In the genomic region with DNA sequence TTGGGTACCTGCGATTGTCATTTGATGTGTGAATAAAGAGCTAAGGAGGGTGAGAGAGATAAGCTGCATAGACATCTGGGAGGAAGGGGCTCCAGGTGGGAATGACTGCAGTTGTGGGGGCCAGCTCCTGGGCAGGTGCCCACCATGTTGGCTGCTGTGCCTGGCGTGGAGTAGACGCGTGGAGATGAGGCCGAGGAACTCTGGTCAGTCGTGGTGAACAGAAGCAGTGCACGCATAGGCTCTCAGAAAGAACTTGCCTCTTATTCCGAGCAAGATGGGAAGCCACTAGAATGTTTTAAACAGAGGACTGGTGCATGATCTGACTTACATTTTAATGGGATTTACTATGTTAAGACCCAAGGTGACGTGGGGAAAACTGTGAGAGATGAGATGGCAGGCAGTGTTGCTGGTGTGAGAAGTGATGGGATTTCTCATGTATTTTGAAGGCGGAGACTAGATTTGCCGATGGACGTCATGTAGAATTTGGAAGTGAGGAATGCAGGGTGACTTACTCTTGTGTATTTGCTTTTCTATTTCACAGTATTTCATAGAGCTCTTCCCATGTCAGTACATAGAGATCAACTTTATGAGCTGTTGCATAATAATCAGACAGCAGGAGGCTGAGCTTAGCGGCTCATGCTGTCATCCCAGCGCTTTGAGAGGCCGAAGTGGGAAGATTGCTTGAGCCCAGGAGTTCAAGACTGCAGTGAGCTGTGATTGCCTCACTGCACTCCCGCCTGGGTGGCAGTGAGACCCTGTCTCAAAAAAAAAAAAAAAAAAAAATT, we compare ENCODE assay signal across 12 cellular contexts.
DNase-seq lines count a peak whose midpoint lies in the region; ATAC-seq and TF ChIP-seq lines count a peak whose summit lies in the region.
"Had no signal": no experiment of that assay in that cellular context is flagged by ENCODE, and none has a peak within 500 bp of the region (broad histone marks: within the 10 kb centered on the region; RNA-seq: fewer than 3 reads in every experiment).

No MANE protein-coding gene starts in this region.

- peak; percentile 3 for DNase-seq in DMS53 treated with DMSO at 0.1 percent for 48 hours (lab: John Stamatoyannopoulos, UW; ENCODE audit: unreplicated experiment)
- peak; percentile 31 for DNase-seq in LHCN-M2 (ENCODE audit: low read depth)
- peak; percentile 44 for DNase-seq in cerebellar cortex (ENCODE audit: low spot score)
- DNase-seq in osteoblast (ENCODE audit: insufficient read length, low spot score, missing footprints) = peak; percentile 94
- DNase-seq: activated CD4-positive, alpha-beta memory T cell treated with anti-CD3 and anti-CD28 coated beads for 36 hours; hypothalamus; MM.1S; Peyer's patch had no signal

- ATAC-seq in GM18861 (IDR thresholded peaks at IDR 0.05; ENCODE audit: unreplicated experiment) (no peak), GM18867 (IDR thresholded peaks at IDR 0.05; ENCODE audit: unreplicated experiment) (no peak), HG02623 (IDR thresholded peaks at IDR 0.05; ENCODE audit: unreplicated experiment) (no peak)
- no peak for ATAC-seq in activated CD4-positive, CD25-positive, alpha-beta regulatory T cell treated with anti-CD3 and anti-CD28 coated beads, Interleukin-2, amount 50 U/mL, for 24 hours

- peak overlapping the region; percentile 5 for H3K4me2 ChIP-seq in osteoblast (ENCODE audit: insufficient read depth, low read length)

- H3K4me3 ChIP-seq in osteoblast (ENCODE audit: insufficient read depth, low read length) = no peak overlapping the region
- H3K4me3 ChIP-seq: Peyer's patch had no signal

- no peak overlapping the region for H2AFZ ChIP-seq in osteoblast (ENCODE audit: low read length)

- peak overlapping the region; percentile 94 for H3K27ac ChIP-seq in osteoblast (ENCODE audit: low read depth, low read length)
- H3K27ac ChIP-seq: Peyer's patch had no signal

- peaks cover 28% of the 10 kb centered on the region for H3K4me1 ChIP-seq in osteoblast (ENCODE audit: insufficient read depth, low read length)

- no peak for TF ChIP-seq CTCF in osteoblast (IDR thresholded peaks at IDR 0.05; ENCODE audit: extremely low read depth, low read depth, low read length)

- peaks cover 79% of the 10 kb centered on the region for H3K79me2 ChIP-seq in osteoblast (ENCODE audit: insufficient read depth, low read length)

- peaks cover 55% of the 10 kb centered on the region for H4K20me1 ChIP-seq in osteoblast (ENCODE audit: insufficient read depth, low read length)

- H3K36me3 ChIP-seq in osteoblast (ENCODE audit: insufficient read depth, low read length) = no peaks in the 10 kb centered on the region
- H3K36me3 ChIP-seq: Peyer's patch had no signal

- H3K9me3 ChIP-seq in osteoblast (ENCODE audit: low read depth, low read length) = no peaks in the 10 kb centered on the region
- H3K9me3 ChIP-seq: Peyer's patch had no signal

- H3K27me3 ChIP-seq in osteoblast (ENCODE audit: insufficient read depth, low read length) = no peaks in the 10 kb centered on the region
- H3K27me3 ChIP-seq: Peyer's patch had no signal

Comparison
In these comparisons a context has a peak if more than half of its experiments do, and no peak if none do; other contexts are left out.
1. DNase-seq: peak in every context shown above with its lines; median percentile 94 in osteoblast; 44 in cerebellar cortex; 31 in LHCN-M2; 3 in DMS53 treated with DMSO at 0.1 percent for 48 hours.